In genomic region chr5:146048994-146049703, GRCh38 we compare ENCODE assay signal across 9 cellular contexts. TPM values are rescaled to one million over a fixed set of nuclear protein-coding genes. Genes with fewer than 3 reads are reported as not detected.
DNase-seq lines count a peak whose midpoint lies in the region; TF ChIP-seq lines count a peak whose summit lies in the region.
"Had no signal": no experiment of that assay in that cellular context is flagged by ENCODE, and none has a peak within 500 bp of the region (broad histone marks: within the 10 kb centered on the region; RNA-seq: fewer than 3 reads in every experiment).

No MANE protein-coding gene starts in this region.

- no peak for TF ChIP-seq POLR2A in erythroblast (IDR thresholded peaks at IDR 0.05; ENCODE audit: low read length)

- CTCF ChIA-PET in RWPE1 (lab: Yijun Ruan, JAX) = interaction anchor here (0.5 to 2.5 kb wide), 6 partner anchors 42 to 1856 kb away, joined by 3 to 13 read pairs (median 3); no protein-coding TSS in a partner anchor

- H3K9me3 Mint-ChIP-seq in nephron = no peaks in the 10 kb centered on the region
- H3K9me3 Mint-ChIP-seq: central memory CD8-positive, alpha-beta T cell had no signal

- no peak overlapping the region for H3K4me3 Mint-ChIP-seq in nephron
- H3K4me3 Mint-ChIP-seq: central memory CD8-positive, alpha-beta T cell had no signal

- peak; percentile 82 for TF ChIP-seq CTCF in RWPE1 (conservative IDR thresholded peaks at IDR 0.05; ENCODE audit: low read depth)
- peak; percentile 66 to 81 (median 80) for TF ChIP-seq CTCF in nephron (IDR thresholded peaks at IDR 0.05; ENCODE audit: unreplicated experiment in 3 of 3)

- H3K36me3 Mint-ChIP-seq in nephron (ENCODE audit: low read depth) = peaks cover 5% of the 10 kb centered on the region

- H3K27ac ChIP-seq in RWPE1 = peak overlapping the region; percentile 56

- H3K27me3 Mint-ChIP-seq in nephron (ENCODE audit: low read depth) = peaks cover 16% of the 10 kb centered on the region
- H3K27me3 Mint-ChIP-seq: central memory CD8-positive, alpha-beta T cell had no signal

- peak; percentile 25 to 37 for DNase-seq in activated CD4-positive, alpha-beta T cell treated with anti-CD3 and anti-CD28 coated beads, Interleukin-2, amount 50 U/mL, for 48 hours
- no peak for DNase-seq in activated CD4-positive, alpha-beta T cell treated with anti-CD3 and anti-CD28 coated beads for 4 hours
- peak; percentile 76 for DNase-seq in M059J (ENCODE audit: low read depth)
- DNase-seq in RWPE1 (ENCODE audit: low spot score) = peak; percentile 92
- DNase-seq in erythroblast (lab: John Stamatoyannopoulos, UW) = peak; percentile 65 to 76
- no peak for DNase-seq in activated CD4-positive, CD25-positive, alpha-beta regulatory T cell treated with anti-CD3 and anti-CD28 coated beads, Interleukin-2, amount 50 U/mL, for 72 hours
- DNase-seq in activated CD8-positive, alpha-beta memory T cell treated with anti-CD3 and anti-CD28 coated beads for 24 hours = no peak

- peak overlapping the region in 2 of 3 experiments; percentile 20 to 61 for H3K27ac Mint-ChIP-seq in nephron

- POLR2A ChIA-PET in RWPE1 (lab: Yijun Ruan, JAX; ENCODE audit: low non-redundant PET) = no interaction called here

- peaks cover 9% of the 10 kb centered on the region for H3K4me1 Mint-ChIP-seq in nephron
- H3K4me1 Mint-ChIP-seq: central memory CD8-positive, alpha-beta T cell had no signal

RNA-seq across cellular contexts. Expression of gene PLAC8L1, which starts 56.2 kb away (rescaled TPM):
- not detected in 2 replicates for total RNA-seq in M059J (2014; rRNA removed; shearing (Covaris generic))

Comparison
In these comparisons a context has a peak if more than half of its experiments do, and no peak if none do; other contexts are left out.
1. DNase-seq: peak in activated CD4-positive, alpha-beta T cell treated with anti-CD3 and anti-CD28 coated beads, Interleukin-2, amount 50 U/mL, for 48 hours (2 of 2), M059J (single experiment), RWPE1 (single experiment) and erythroblast (2 of 2); none in activated CD4-positive, alpha-beta T cell treated with anti-CD3 and anti-CD28 coated beads for 4 hours (0 of 2), activated CD4-positive, CD25-positive, alpha-beta regulatory T cell treated with anti-CD3 and anti-CD28 coated beads, Interleukin-2, amount 50 U/mL, for 72 hours (single experiment) and activated CD8-positive, alpha-beta memory T cell treated with anti-CD3 and anti-CD28 coated beads for 24 hours (single experiment).